20 cellular contexts compared by ENCODE assay signal in the genomic region with DNA sequence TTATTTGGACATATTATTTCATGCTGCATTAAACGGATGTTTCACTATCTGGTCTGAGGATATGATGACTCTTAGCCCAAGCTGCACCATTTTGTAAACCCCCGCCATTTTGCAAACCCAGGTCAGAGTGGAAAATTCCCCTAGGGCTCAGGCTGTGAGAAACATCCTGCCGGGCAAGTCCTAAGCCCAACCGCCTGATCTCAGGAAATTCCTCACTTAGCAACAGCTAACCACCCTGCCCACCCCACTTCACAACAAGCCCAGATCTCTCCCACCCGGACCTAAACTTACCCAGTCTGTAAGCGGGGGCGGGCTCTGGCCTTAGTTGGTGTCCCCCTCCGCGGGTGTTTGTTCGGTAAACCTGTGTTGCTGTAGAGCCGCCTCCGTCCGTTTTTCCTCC.
"Had no signal": no experiment of that assay in that cellular context is flagged by ENCODE, and none has a peak within 500 bp of the region (broad histone marks: within the 10 kb centered on the region; RNA-seq: fewer than 3 reads in every experiment).

No MANE protein-coding gene starts in this region.

- H3K27me3 ChIP-seq: gastrocnemius medialis, heart left ventricle, tibial nerve had no signal

- H3K4me1 ChIP-seq: gastrocnemius medialis, heart left ventricle, prostate gland, tibial nerve had no signal

- H3K9me3 ChIP-seq: gastrocnemius medialis, prostate gland had no signal

- H3K36me3 ChIP-seq: gastrocnemius medialis, heart left ventricle, prostate gland, tibial nerve had no signal

- H3K27ac ChIP-seq: coronary artery, gastrocnemius medialis, heart left ventricle, prostate gland, tibial nerve had no signal

- DNase-seq: activated CD4-positive, alpha-beta T cell treated with anti-CD3 and anti-CD28 coated beads, Interleukin-2, amount 10 ng/mL, durations not matched to agents 24 days and 14 days; activated CD4-positive, CD25-positive, alpha-beta regulatory T cell; activated CD8-positive, alpha-beta memory T cell treated with anti-CD3 and anti-CD28 coated beads, Interleukin-2, amount 50 U/mL, for 48 hours; activated gamma-delta T cell; activated T-cell treated with anti-CD3 and anti-CD28 coated beads, Interleukin-2, amount 50 U/mL, for 72 hours; amygdala; central memory CD4-positive, alpha-beta T cell; effector memory CD8-positive, alpha-beta T cell; gastrocnemius medialis; heart left ventricle; kidney glomerular epithelial cell; left ventricle myocardium superior; mesenchymal stem cell; right cardiac atrium; small intestine; stimulated activated CD4-positive, alpha-beta T cell treated with anti-CD3 and anti-CD28 coated beads, Interleukin-4, amount 100 ng/mL, for 24 hours; stimulated activated naive CD4-positive, alpha-beta T cell had no signal

- H3K4me3 ChIP-seq: coronary artery, gastrocnemius medialis, heart left ventricle, prostate gland, tibial nerve had no signal
